ENCODE assay signal across 12 cellular contexts in genomic region chr2:68911714-68912510, GRCh38.
"Had no signal": no experiment of that assay in that cellular context is flagged by ENCODE, and none has a peak within 500 bp of the region (broad histone marks: within the 10 kb centered on the region; RNA-seq: fewer than 3 reads in every experiment).

No MANE protein-coding gene starts in this region.

- ATAC-seq: heart left ventricle; mucosa of descending colon; naive thymus-derived CD8-positive, alpha-beta T cell had no signal

- H3K4me3 ChIP-seq: colonic mucosa, heart left ventricle, mucosa of descending colon, skin epidermis, tibial nerve, vagina had no signal

- H3K27ac ChIP-seq: colonic mucosa, heart left ventricle, neutrophil, tibial nerve, vagina had no signal

- H3K9me3 ChIP-seq: colonic mucosa, heart left ventricle, mucosa of descending colon, neutrophil, tibial nerve, vagina had no signal

- DNase-seq: caudate nucleus; colonic mucosa; foreskin melanocyte; heart left ventricle; stimulated activated naive B cell treated with anti-CD40 and anti-IgM and Interleukin-4, amounts not matched to agents 10 μg/mL and 1 μg/mL and 100 μg/mL, for 72 hours; T1000 had no signal

- H3K27me3 ChIP-seq: colonic mucosa, heart left ventricle, neutrophil, tibial nerve, vagina had no signal

- H3K36me3 ChIP-seq: colonic mucosa, heart left ventricle, neutrophil, tibial nerve, vagina had no signal
